In genomic region chr5:442335-443238, GRCh38 we compare ENCODE assay signal across 1 cellular context.
A peak's percentile ranks its signal among the peaks of the same experiment; 100 is the strongest.
TF ChIP-seq lines count a peak whose summit lies in the region.

Gene EXOC3 (plus strand): TSS chr5:443176. CDS start chr5:446206, 3,030 bp downstream.

TF ChIP-seq in GM12878, 131 proteins besides CTCF, POLR2A, EP300 and RAD21 (continued from another document and continues in another):
- TF ChIP-seq ZNF207 (IDR thresholded peaks at IDR 0.05; ENCODE audit: borderline replicate concordance) (0 out of 2 replicates have a peak, but pooled peaks have one; percentile 26), ETV6 (conservative IDR thresholded peaks at IDR 0.05 in 1 of 2, IDR thresholded peaks at IDR 0.05 in 1 of 2; ENCODE audit: borderline replicate concordance in 1 of 2, low read depth in 1 of 2) (peak in 1 of 2 experiments; percentile 64; a peak in 2 of 4 replicates), EGR1 (IDR thresholded peaks at IDR 0.05; ENCODE audit: borderline replicate concordance in 1 of 2, low read depth in 2 of 2, low read length in 2 of 2) (peak; percentile 34 to 89), BCL3 (IDR thresholded peaks at IDR 0.05; ENCODE audit: borderline replicate concordance, insufficient read depth, low read depth, low read length, poor library complexity, severe bottlenecking) (peak; percentile 50), RELA (IDR thresholded peaks at IDR 0.05; ENCODE audit: borderline replicate concordance, partially characterized antibody) (peak; percentile 23), BHLHE40 (IDR thresholded peaks at IDR 0.05; ENCODE audit: borderline replicate concordance in 1 of 2, low read depth in 2 of 2, low read length in 1 of 2) (peak in 1 of 2 experiments; percentile 5; a peak in 1 of 4 replicates), ELK1 (IDR thresholded peaks at IDR 0.05; ENCODE audit: low read depth, low read length) (peak; percentile 82), TARDBP (IDR thresholded peaks at IDR 0.05; ENCODE audit: borderline replicate concordance) (0 out of 2 replicates have a peak, but pooled peaks have one; percentile 21), SMARCA5 (IDR thresholded peaks at IDR 0.05) (0 out of 2 replicates have a peak, but pooled peaks have one; percentile 14), YY1 (IDR thresholded peaks at IDR 0.05; ENCODE audit: low read depth, low read length) (peak; percentile 82), REST (IDR thresholded peaks at IDR 0.05; ENCODE audit: low read depth, low read length) (peak; percentile 41; the same call in 1 of the 2 replicates), RUNX3 (IDR thresholded peaks at IDR 0.05; ENCODE audit: low read length) (no peak; the same call in 1 of the 2 replicates), IRF3 (IDR thresholded peaks at IDR 0.05) (0 out of 2 replicates have a peak, but pooled peaks have one; percentile 25), ASH2L (IDR thresholded peaks at IDR 0.05; ENCODE audit: borderline replicate concordance, low read depth) (0 out of 2 replicates have a peak, but pooled peaks have one; percentile 42), MEF2A (IDR thresholded peaks at IDR 0.05; ENCODE audit: insufficient read depth, low read depth, low read length) (no peak), HCFC1 (IDR thresholded peaks at IDR 0.05; ENCODE audit: low read length) (peak; percentile 54), NKRF (conservative IDR thresholded peaks at IDR 0.05) (peak; percentile 86), TCF7 (IDR thresholded peaks at IDR 0.05; ENCODE audit: borderline replicate concordance) (no peak), SPI1 (IDR thresholded peaks at IDR 0.05; ENCODE audit: borderline replicate concordance, insufficient read depth, low read depth, low read length) (peak; percentile 52; the same call in 1 of the 2 replicates), GATAD2B (conservative IDR thresholded peaks at IDR 0.05; ENCODE audit: low read depth) (0 out of 2 replicates have a peak, but pooled peaks have one; percentile 23), MAX (IDR thresholded peaks at IDR 0.05; ENCODE audit: low read depth, low read length) (0 out of 2 replicates have a peak, but pooled peaks have one; percentile 9), ZBTB11 (CRISPR knock-in tag; IDR thresholded peaks at IDR 0.05) (peak; percentile 35; the same call in 1 of the 2 replicates), IKZF1 (conservative IDR thresholded peaks at IDR 0.05) (peak; percentile 52), NR2C1 (IDR thresholded peaks at IDR 0.05) (peak; percentile 44; the same call in 1 of the 2 replicates), BACH1 (IDR thresholded peaks at IDR 0.05; ENCODE audit: borderline replicate concordance) (peak; percentile 32; the same call in 1 of the 2 replicates), RB1 (IDR thresholded peaks at IDR 0.05; ENCODE audit: borderline replicate concordance) (0 out of 2 replicates have a peak, but pooled peaks have one; percentile 39), MXI1 (IDR thresholded peaks at IDR 0.05; ENCODE audit: low read depth, low read length) (peak; percentile 25; the same call in 1 of the 2 replicates), SMC3 (IDR thresholded peaks at IDR 0.05; ENCODE audit: borderline replicate concordance, low read length) (no peak), CREB1 (IDR thresholded peaks at IDR 0.05; ENCODE audit: low read depth) (no peak), IRF5 (IDR thresholded peaks at IDR 0.05; ENCODE audit: borderline replicate concordance) (no peak), NFXL1 (IDR thresholded peaks at IDR 0.05; ENCODE audit: borderline replicate concordance) (no peak), ATF3 (IDR thresholded peaks at IDR 0.05; ENCODE audit: borderline replicate concordance, extremely low read depth, low read depth, low read length) (no peak), SMAD5 (IDR thresholded peaks at IDR 0.05; ENCODE audit: low read depth) (peak; percentile 54; the same call in 1 of the 2 replicates), POLR2AphosphoS5 (IDR thresholded peaks at IDR 0.05; ENCODE audit: low read length) (peak; percentile 76), MLLT1 (IDR thresholded peaks at IDR 0.05) (0 out of 2 replicates have a peak, but pooled peaks have one; percentile 17), POLR2AphosphoS2 (IDR thresholded peaks at IDR 0.05; ENCODE audit: low read depth, low read length) (0 out of 2 replicates have a peak, but pooled peaks have one; percentile 62), CREM (IDR thresholded peaks at IDR 0.05; ENCODE audit: low read depth) (0 out of 2 replicates have a peak, but pooled peaks have one; percentile 18), MTA3 (IDR thresholded peaks at IDR 0.05; ENCODE audit: borderline replicate concordance, low read length) (no peak)
